In genomic region chr7:153185936-153186335, GRCh38 we compare ENCODE assay signal across 5 cellular contexts.
"Had no signal": no experiment of that assay in that cellular context is flagged by ENCODE, and none has a peak within 500 bp of the region (broad histone marks: within the 10 kb centered on the region; RNA-seq: fewer than 3 reads in every experiment).

No MANE protein-coding gene starts in this region.

- H3K9ac ChIP-seq: GM23248 had no signal

- DNase-seq: GM23248, H9, HCEC 1CT, IMR-90 had no signal

- H3K4me3 ChIP-seq: GM23248, K562 had no signal

- H3K27ac ChIP-seq: GM23248 had no signal

- H2AFZ ChIP-seq: GM23248 had no signal
